10 cellular contexts compared by ENCODE assay signal in the genomic region with DNA sequence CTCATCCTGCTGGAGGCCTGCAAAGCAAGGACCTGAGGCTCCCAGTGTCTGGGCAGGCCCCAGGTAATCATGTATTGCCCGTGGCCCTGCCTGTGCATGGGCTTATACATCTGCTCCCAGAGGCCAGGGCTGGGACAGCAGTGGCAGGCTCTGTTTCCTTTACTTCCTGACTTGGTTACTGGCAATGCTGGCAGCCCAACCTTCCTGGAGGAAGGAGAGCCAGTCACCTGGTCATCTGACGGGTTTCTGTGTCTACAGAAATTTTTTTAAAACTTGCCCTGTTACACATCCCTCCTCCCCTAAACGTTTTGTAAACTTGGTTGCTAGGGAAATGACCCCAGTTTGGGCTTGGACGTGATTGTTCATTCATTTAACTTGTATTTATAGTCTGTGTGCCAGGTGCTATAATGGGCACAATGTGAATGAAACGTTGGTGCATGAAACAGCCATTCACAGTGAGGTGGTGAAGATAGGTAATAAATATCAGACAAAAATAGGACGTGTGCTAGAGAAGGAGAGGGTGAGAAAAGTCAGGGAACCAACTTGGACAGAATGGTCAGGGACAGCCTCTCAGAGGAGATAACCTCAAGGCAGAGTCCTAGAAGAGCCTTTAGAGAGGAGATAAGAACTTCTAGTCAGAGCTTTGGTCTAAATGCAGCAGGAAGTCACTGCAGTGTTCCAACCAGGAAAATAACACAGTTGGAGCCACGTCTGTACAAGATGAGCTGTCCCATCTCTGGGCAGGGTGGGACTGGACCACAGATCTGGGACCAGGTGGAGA. TPM values are rescaled to one million over a fixed set of nuclear protein-coding genes. Genes with fewer than 3 reads are reported as not detected.
DNase-seq lines count a peak whose midpoint lies in the region; ATAC-seq and TF ChIP-seq lines count a peak whose summit lies in the region.
"Had no signal": no experiment of that assay in that cellular context is flagged by ENCODE, and none has a peak within 500 bp of the region (broad histone marks: within the 10 kb centered on the region; RNA-seq: fewer than 3 reads in every experiment).

No MANE protein-coding gene starts in this region.

- peak overlapping the region; percentile 52 for H3K4me3 Mint-ChIP-seq in activated T-cell treated with anti-CD3 and anti-CD28 coated beads, Interleukin-2, amount 50 U/mL, for 24 hours
- H3K4me3 Mint-ChIP-seq in activated T-helper 17 cell treated with anti-CD3 and anti-CD28 coated beads, Interleukin-2, amount 50 U/mL, for 72 hours, result peak overlapping the region; percentile 79

- no peak overlapping the region for H3K4me3 ChIP-seq in heart right ventricle
- no peak overlapping the region for H3K4me3 ChIP-seq in subcutaneous abdominal adipose tissue (ENCODE audit: low read depth in 1 of 5, low read length in 5 of 5)

- TF ChIP-seq CTCF in heart right ventricle (IDR thresholded peaks at IDR 0.05), result peak in 3 of 9 donors; percentile 9 to 22 (median 10)

- 29 to 30% methylated on average over 7 of the region's 7 CpGs for WGBS in heart right ventricle, 2 donors

- peaks cover 0 to 51% (median 11%) of the 10 kb centered on the region in 9 donors for H3K36me3 ChIP-seq in heart right ventricle
- peaks cover 0 to 52% (median 37%) of the 10 kb centered on the region in 5 donors for H3K36me3 ChIP-seq in subcutaneous abdominal adipose tissue (ENCODE audit: control insufficient read depth in 5 of 5, insufficient read depth in 5 of 5, low read length in 5 of 5)

- peak overlapping the region; percentile 91 for H3K27ac Mint-ChIP-seq in activated T-cell treated with anti-CD3 and anti-CD28 coated beads, Interleukin-2, amount 50 U/mL, for 24 hours
- peak overlapping the region; percentile 89 for H3K27ac Mint-ChIP-seq in activated T-helper 17 cell treated with anti-CD3 and anti-CD28 coated beads, Interleukin-2, amount 50 U/mL, for 72 hours

- peaks cover 78% of the 10 kb centered on the region for H3K36me3 Mint-ChIP-seq in activated T-cell treated with anti-CD3 and anti-CD28 coated beads, Interleukin-2, amount 50 U/mL, for 24 hours (ENCODE audit: low read depth)
- H3K36me3 Mint-ChIP-seq in activated T-helper 17 cell treated with anti-CD3 and anti-CD28 coated beads, Interleukin-2, amount 50 U/mL, for 72 hours (ENCODE audit: low read depth), result peaks cover 66% of the 10 kb centered on the region

- intact Hi-C loops in heart right ventricle (cut with DNase I), result loop anchor here in 7 of 10 donors (5.0 to 10.0 kb wide), 4 partner anchors 43 to 300 kb away; a partner anchor contains a TSS

- H3K4me1 Mint-ChIP-seq in activated T-cell treated with anti-CD3 and anti-CD28 coated beads, Interleukin-2, amount 50 U/mL, for 24 hours (ENCODE audit: low read depth), result peaks cover 85% of the 10 kb centered on the region
- peaks cover 49% of the 10 kb centered on the region for H3K4me1 Mint-ChIP-seq in activated T-helper 17 cell treated with anti-CD3 and anti-CD28 coated beads, Interleukin-2, amount 50 U/mL, for 72 hours

- no peak for DNase-seq in activated T-cell treated with anti-CD3 and anti-CD28 coated beads, Interleukin-2, amount 50 U/mL, for 24 hours
- no peak for DNase-seq in activated T-cell treated with anti-CD3 and anti-CD28 coated beads, Interleukin-2, amount 50 U/mL, for 1 hour
- DNase-seq in heart right ventricle (no peak), SKM-1 treated with dmso at 0.1 percent for 144 hours (lab: John Stamatoyannopoulos, UW; ENCODE audit: unreplicated experiment) (no peak), HuH-7.5 (ENCODE audit: low spot score) (no peak), NAMALWA (ENCODE audit: low spot score) (no peak)
- DNase-seq: GOT3, head of caudate nucleus had no signal

- H3K4me1 ChIP-seq in heart right ventricle, result peaks cover 57 to 100% (median 93%) of the 10 kb centered on the region in 9 donors
- peaks cover 14 to 88% (median 44%) of the 10 kb centered on the region in 5 donors for H3K4me1 ChIP-seq in subcutaneous abdominal adipose tissue (ENCODE audit: control insufficient read depth in 5 of 5, insufficient read depth in 5 of 5, low read length in 5 of 5)

- H3K27ac ChIP-seq in heart right ventricle (peak overlapping the region; percentile 3 to 96 (median 94)), subcutaneous abdominal adipose tissue (ENCODE audit: low read depth, low read length) (peak overlapping the region; percentile 89)

- H3K9ac ChIP-seq in subcutaneous abdominal adipose tissue (ENCODE audit: low read length in 5 of 5), result peak overlapping the region in 3 of 5 donors; percentile 17 to 75 (median 48)

- no peak for ATAC-seq in activated T-helper 17 cell treated with anti-CD3 and anti-CD28 coated beads, Interleukin-2, amount 50 U/mL, for 72 hours (replicated peaks)
- ATAC-seq in heart right ventricle, result peak in 1 of 8 donors; percentile 29

- H3K27me3 ChIP-seq in heart right ventricle, result no peaks in the 10 kb centered on the region
- H3K27me3 ChIP-seq in subcutaneous abdominal adipose tissue (ENCODE audit: control insufficient read depth in 5 of 5, insufficient read depth in 4 of 5, low read length in 5 of 5), result no peaks in the 10 kb centered on the region

- no peaks in the 10 kb centered on the region for H3K27me3 Mint-ChIP-seq in activated T-cell treated with anti-CD3 and anti-CD28 coated beads, Interleukin-2, amount 50 U/mL, for 24 hours
- no peaks in the 10 kb centered on the region for H3K27me3 Mint-ChIP-seq in activated T-helper 17 cell treated with anti-CD3 and anti-CD28 coated beads, Interleukin-2, amount 50 U/mL, for 72 hours

- no peaks in the 10 kb centered on the region for H3K9me3 ChIP-seq in heart right ventricle
- no peaks in the 10 kb centered on the region for H3K9me3 ChIP-seq in subcutaneous abdominal adipose tissue (ENCODE audit: control insufficient read depth in 5 of 5, low read length in 5 of 5)

- H3K9me3 Mint-ChIP-seq in activated T-cell treated with anti-CD3 and anti-CD28 coated beads, Interleukin-2, amount 50 U/mL, for 24 hours, result no peaks in the 10 kb centered on the region
- no peaks in the 10 kb centered on the region for H3K9me3 Mint-ChIP-seq in activated T-helper 17 cell treated with anti-CD3 and anti-CD28 coated beads, Interleukin-2, amount 50 U/mL, for 72 hours

RNA-seq across cellular contexts. Expression of a gene that starts 14.1 kb away (rescaled TPM):
- 10 to 100 TPM; 43.4 to 55.3 TPM for total RNA-seq in activated T-helper 17 cell treated with anti-CD3 and anti-CD28 coated beads, Interleukin-2, amount 50 U/mL, for 72 hours
- 10 to 100 TPM; 28.4 to 50.1 (median 33.4) TPM for total RNA-seq in heart right ventricle
- polyA plus RNA-seq in heart right ventricle, result 10 to 100 TPM; 66.7 to 87.0 TPM

RNA-seq across cellular contexts. Expression of a gene that starts 21.7 kb away (rescaled TPM):
- total RNA-seq in activated T-helper 17 cell treated with anti-CD3 and anti-CD28 coated beads, Interleukin-2, amount 50 U/mL, for 72 hours, result under 1 TPM; 0.45 to 0.73 TPM
- under 1 TPM in 9 of 10 donors, not detected in 1; 0.06 to 0.66 (median 0.39) TPM for total RNA-seq in heart right ventricle
- polyA plus RNA-seq in heart right ventricle, result under 1 TPM; 0.04 to 0.37 TPM
